21 cellular contexts compared by ENCODE assay signal in genomic region chr20:13650474-13650873, GRCh38.
"Had no signal": no experiment of that assay in that cellular context is flagged by ENCODE, and none has a peak within 500 bp of the region (broad histone marks: within the 10 kb centered on the region; RNA-seq: fewer than 3 reads in every experiment).

No MANE protein-coding gene starts in this region.

- H3K79me2 ChIP-seq: parathyroid adenoma had no signal

- H3K27ac ChIP-seq: neural progenitor cell, parathyroid adenoma, psoas muscle, spleen, suprapubic skin, thyroid gland, upper lobe of left lung, uterus had no signal

- H3K9ac ChIP-seq: neural progenitor cell, parathyroid adenoma had no signal

- H3K4me3 ChIP-seq: esophagus squamous epithelium, gastroesophageal sphincter, neural progenitor cell, psoas muscle, spleen, suprapubic skin, thyroid gland, upper lobe of left lung, uterus had no signal

- H2AFZ ChIP-seq: parathyroid adenoma had no signal

- H3K36me3 ChIP-seq: esophagus squamous epithelium, gastroesophageal sphincter, neural progenitor cell, spleen, suprapubic skin, thyroid gland, upper lobe of left lung, uterus had no signal

- H3K9me3 ChIP-seq: esophagus squamous epithelium, gastroesophageal sphincter, psoas muscle, spleen, suprapubic skin, thyroid gland, upper lobe of left lung, uterus had no signal

- DNase-seq: esophagus squamous epithelium; foreskin fibroblast; kidney; mesendoderm; naive thymus-derived CD8-positive, alpha-beta T cell; nucleus accumbens; psoas muscle; retina; spleen; stimulated activated CD4-positive, alpha-beta T cell treated with anti-CD3 and anti-CD28 coated beads, Interleukin-15, amount 100 ng/mL, for 24 hours; stimulated activated CD4-positive, alpha-beta T cell treated with anti-CD3 and anti-CD28 coated beads, Interleukin-1b, Interleukin-23, amount 100 ng/mL, for 48 hours; stimulated activated CD4-positive, alpha-beta T cell treated with anti-CD3 and anti-CD28 coated beads, Interleukin-4, amount 100 ng/mL, for 4 hours; stimulated activated naive CD4-positive, alpha-beta T cell treated with Interleukin-2 at 50 U/mL for 16 hours; thyroid gland; upper lobe of left lung; uterus had no signal

- H3K27me3 ChIP-seq: esophagus squamous epithelium, gastroesophageal sphincter, neural progenitor cell, spleen, suprapubic skin, thyroid gland, upper lobe of left lung, uterus had no signal

- H3K4me1 ChIP-seq: parathyroid adenoma, psoas muscle, thyroid gland, upper lobe of left lung, uterus had no signal

- ATAC-seq: gastroesophageal sphincter; naive thymus-derived CD8-positive, alpha-beta T cell; psoas muscle; sciatic nerve had no signal

- FAIRE-seq: kidney had no signal
